Comparison of ENCODE assay signal across 21 cellular contexts in the genomic region with DNA sequence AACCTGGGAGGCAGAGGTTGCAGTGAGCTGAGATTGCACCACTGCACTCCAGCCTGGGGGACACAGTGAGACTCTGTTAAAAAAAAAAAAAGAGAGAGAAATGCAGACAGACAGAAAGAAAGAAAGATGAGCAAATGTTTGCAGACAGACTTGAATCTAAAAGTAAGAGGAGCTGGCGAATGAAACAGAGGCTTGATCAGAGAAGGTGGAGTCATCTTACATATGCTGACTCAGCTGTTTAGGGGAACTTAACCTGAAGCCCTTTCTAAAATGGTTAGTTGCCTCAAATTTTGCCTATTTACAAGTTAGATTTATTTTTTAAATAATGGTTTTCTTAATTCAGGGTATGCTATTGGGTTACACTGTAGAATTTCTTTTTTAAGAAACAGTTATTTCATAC. TPM values are rescaled to one million over a fixed set of nuclear protein-coding genes. Genes with fewer than 3 reads are reported as not detected.
DNase-seq lines count a peak whose midpoint lies in the region; ATAC-seq, FAIRE-seq and TF ChIP-seq lines count a peak whose summit lies in the region.
"Had no signal": no experiment of that assay in that cellular context is flagged by ENCODE, and none has a peak within 500 bp of the region (broad histone marks: within the 10 kb centered on the region; RNA-seq: fewer than 3 reads in every experiment).

No MANE protein-coding gene starts in this region.

- H2AFZ ChIP-seq in HepG2 (ENCODE audit: low read length) (no peak overlapping the region), K562 (ENCODE audit: low read depth, low read length) (no peak overlapping the region)
- H2AFZ ChIP-seq: GM23248 had no signal

- H3K9me3 ChIP-seq in HepG2 (ENCODE audit: low read length) (no peaks in the 10 kb centered on the region), right lobe of liver (no peaks in the 10 kb centered on the region), K562 (replicated peaks; ENCODE audit: control insufficient read depth, insufficient read depth, low read depth, low read length) (no peaks in the 10 kb centered on the region)

- peaks cover 0 to 2% of the 10 kb centered on the region in 2 experiments; a peak in 2 of 5 replicates for H3K36me3 ChIP-seq in HepG2 (replicated peaks in 1 of 2; ENCODE audit: control insufficient read depth in 1 of 2, insufficient read depth in 2 of 2, low read length in 2 of 2)
- no peaks in the 10 kb centered on the region for H3K36me3 ChIP-seq in right lobe of liver
- no peaks in the 10 kb centered on the region for H3K36me3 ChIP-seq in K562 (ENCODE audit: control insufficient read depth, insufficient read depth, low read length)

- H3K4me1 ChIP-seq in HepG2 (ENCODE audit: insufficient read depth, low read length) (peaks cover 47% of the 10 kb centered on the region), right lobe of liver (no peaks in the 10 kb centered on the region), K562 (replicated peaks in 1 of 2; ENCODE audit: control insufficient read depth in 2 of 2, insufficient read depth in 2 of 2, low read length in 2 of 2) (peaks cover 0 to 11% of the 10 kb centered on the region in 2 experiments; a peak in 3 of 5 replicates)

- TF ChIP-seq RAD21 in HepG2 (CRISPR knock-in tag; IDR thresholded peaks at IDR 0.05) (no peak), K562 (CRISPR knock-in tag; conservative IDR thresholded peaks at IDR 0.05 in 1 of 2, IDR thresholded peaks at IDR 0.05 in 1 of 2) (no peak)

- H4K20me1 ChIP-seq in HepG2 (ENCODE audit: insufficient read depth, low read length) (no peaks in the 10 kb centered on the region), K562 (replicated peaks; ENCODE audit: control insufficient read depth, insufficient read depth, low read length) (no peaks in the 10 kb centered on the region)

- intact Hi-C loops in HepG2 (cut with micrococcal nuclease; ENCODE audit: unreplicated experiment) (loop anchor here (5.0 kb wide), 1 partner anchor 33 kb away; no protein-coding TSS in a partner anchor), right lobe of liver (cut with DNase I) (no loop called here), K562 (cut with micrococcal nuclease) (loop anchor here (5.0 kb wide), 1 partner anchor 53 kb away; no protein-coding TSS in a partner anchor)

- in situ Hi-C loops in HepG2 (cut with HindIII; ENCODE audit: extremely low pct_ligation_motif_present, low pct_unique_long_range_greater_than_20kb) = no loop called here
- in situ Hi-C loops in K562 (cut with MboI) = no loop called here

- H3K27ac ChIP-seq in HepG2 (ENCODE audit: extremely low read length, insufficient read depth, low read length) (no peak overlapping the region), right lobe of liver (no peak overlapping the region), K562 (ENCODE audit: extremely low read depth, low read depth, low read length) (no peak overlapping the region)
- H3K27ac ChIP-seq: BLaER1 treated with 17β-estradiol and CSF1 and Interleukin-3, amounts not matched to agents 10 nM and 100 nM; GM23248 had no signal

- TF ChIP-seq EP300 in HepG2 (IDR thresholded peaks at IDR 0.05; ENCODE audit: low read depth in 2 of 2, low read length in 2 of 2) (no peak), HepG2 (CRISPR knock-in tag; IDR thresholded peaks at IDR 0.05; ENCODE audit: borderline replicate concordance) (no peak), K562 (IDR thresholded peaks at IDR 0.05; ENCODE audit: low read length) (no peak)

- 97% methylated on average over 1 of the region's 1 CpG for WGBS in HepG2 (ENCODE audit: low lambda C conversion rate)
- WGBS in right lobe of liver (ENCODE audit: insufficient coverage, low coverage, low lambda C conversion rate, missing lambda C conversion rate) = 78% methylated on average over 1 of the region's 1 CpG
- WGBS in K562 (ENCODE audit: insufficient coverage, low coverage, missing lambda C conversion rate) = 23% methylated on average over 1 of the region's 1 CpG

- H3K4me2 ChIP-seq in HepG2 (ENCODE audit: low read depth, low read length) (no peak overlapping the region), K562 (ENCODE audit: insufficient read depth, low read length) (no peak overlapping the region)
- H3K4me2 ChIP-seq: BLaER1 treated with 17β-estradiol and CSF1 and Interleukin-3, amounts not matched to agents 10 nM and 100 nM had no signal

- no peaks in the 10 kb centered on the region for H3K9me1 ChIP-seq in K562 (ENCODE audit: control insufficient read depth, insufficient read depth, low read length)

- H3K4me3 ChIP-seq in HepG2 (replicated peaks in 1 of 3; ENCODE audit: insufficient read depth in 1 of 3, low read depth in 2 of 3, low read length in 3 of 3) (no peak overlapping the region), right lobe of liver (no peak overlapping the region), K562 (no peak overlapping the region)
- H3K4me3 ChIP-seq: BLaER1 treated with 17β-estradiol and CSF1 and Interleukin-3, amounts not matched to agents 10 nM and 100 nM; GM12878; GM23248 had no signal

- TF ChIP-seq POLR2A in HepG2 (IDR thresholded peaks at IDR 0.05; ENCODE audit: insufficient read depth in 1 of 2, low read depth in 2 of 2, low read length in 2 of 2) (no peak), right lobe of liver (IDR thresholded peaks at IDR 0.05) (no peak), K562 (conservative IDR thresholded peaks at IDR 0.05) (no peak)

- FAIRE-seq in HepG2 (lab: Jason Lieb, UNC) = no peak
- FAIRE-seq in K562 (lab: Jason Lieb, UNC) = peak; percentile 29
- FAIRE-seq: GM12878, HTR-8/SVneo had no signal

- peaks cover 93% of the 10 kb centered on the region for H3K79me2 ChIP-seq in HepG2 (ENCODE audit: insufficient read depth, low read length)
- H3K79me2 ChIP-seq in K562 (ENCODE audit: control insufficient read depth, insufficient read depth, low read length) = no peaks in the 10 kb centered on the region; the same call in 2 of the 3 replicates

- BruUV-seq in HepG2 (replicated peaks; lab: Mats Ljungman, UMichigan) = no TSS peak
- no TSS peak for BruUV-seq in K562 (replicated peaks; lab: Mats Ljungman, UMichigan)

- CTCF ChIA-PET in HepG2 (lab: Yijun Ruan, JAX; ENCODE audit: low intra/inter-chr PET ratio, low total read pairs) = no interaction called here
- CTCF ChIA-PET in K562 (lab: Yijun Ruan, JAX; ENCODE audit: low intra/inter-chr PET ratio) = no interaction called here

- POLR2A ChIA-PET in HepG2 (lab: Yijun Ruan, JAX) (interaction anchor here (0.6 kb wide), 1 partner anchor 49 kb away, joined by 4 read pairs; no protein-coding TSS in a partner anchor), K562 (lab: Yijun Ruan, JAX) (interaction anchor here (0.6 to 1.1 kb wide), 3 partner anchors 31 to 1594 kb away, joined by 3 to 4 read pairs (median 3); no protein-coding TSS in a partner anchor)

- DNase-seq in HepG2 (ENCODE audit: low spot score) = no peak
- DNase-seq in right lobe of liver = no peak
- DNase-seq in K562 (ENCODE audit: extremely low read depth in 1 of 4, low spot score in 3 of 4) = peak in 1 of 4 experiments; percentile 17
- DNase-seq in iris pigment epithelial cell (ENCODE audit: low read depth) = peak; percentile 34
- DNase-seq in islet precursor cell = no peak
- DNase-seq: 8988T; Calu3; CD8-positive, alpha-beta T cell; DMS53; DND-41; EL; GM23248; H7; HFFc6 had no signal

- TF ChIP-seq CTCF in HepG2 (CRISPR knock-in tag; IDR thresholded peaks at IDR 0.05) (no peak), right lobe of liver (IDR thresholded peaks at IDR 0.05) (no peak), K562 (IDR thresholded peaks at IDR 0.05 in 2 of 3, conservative IDR thresholded peaks at IDR 0.05 in 1 of 3; ENCODE audit: insufficient read depth in 2 of 3, low read depth in 1 of 3, low read length in 3 of 3) (no peak)

- no peak for ATAC-seq in HepG2
- no peak for ATAC-seq in right lobe of liver
- ATAC-seq in K562 = no peak
- no peak for ATAC-seq in GM19324 (IDR thresholded peaks at IDR 0.05; ENCODE audit: low FRiP score, unreplicated experiment)
- ATAC-seq in HG03095 (IDR thresholded peaks at IDR 0.05; ENCODE audit: unreplicated experiment) = no peak
- ATAC-seq: CD8-positive, alpha-beta T cell; GM12878; HCT116 had no signal

- H3K9ac ChIP-seq in HepG2 (ENCODE audit: insufficient read depth, low read depth, low read length) (no peak overlapping the region), K562 (ENCODE audit: insufficient read depth in 1 of 2, low read depth in 2 of 2, low read length in 2 of 2) (no peak overlapping the region)
- H3K9ac ChIP-seq: BLaER1 treated with 17β-estradiol and CSF1 and Interleukin-3, amounts not matched to agents 10 nM and 100 nM; GM23248 had no signal

- no peaks in the 10 kb centered on the region for H3K27me3 ChIP-seq in HepG2 (ENCODE audit: control insufficient read depth in 1 of 2, insufficient read depth in 2 of 2, low read length in 2 of 2)
- H3K27me3 ChIP-seq in right lobe of liver = no peaks in the 10 kb centered on the region
- peaks cover 15 to 20% of the 10 kb centered on the region in 2 experiments for H3K27me3 ChIP-seq in K562 (ENCODE audit: control insufficient read depth in 2 of 2, insufficient read depth in 2 of 2, low read length in 2 of 2)

RNA-seq across cellular contexts. Expression of a gene that starts 5.4 kb away (rescaled TPM):
- total RNA-seq in HepG2 (2016; rRNA removed; fragmentation: Illumina TruSeq; extraction: Trizol) (17.8 and 21.5 TPM in 2 replicates), right lobe of liver (10 to 100 TPM in 4 of 6 experiments, 1 to 10 TPM in 2; 6.1 to 12.1 (median 10.3) TPM), K562 (2014; rRNA removed) (4.5 and 5.2 TPM in 2 replicates), K562 (2014; rRNA removed; fragmentation: Illumina TruSeq; extraction: Trizol) (2.8 and 3.3 TPM in 2 replicates), K562 (2015; rRNA removed; fragmentation: Illumina TruSeq; extraction: Trizol) (4.5 and 4.8 TPM in 2 replicates), K562 (2021) (7.7 and 8.2 TPM in 2 replicates)
- 4.7 and 5.7 TPM in 2 replicates for total RNA-seq in HepG2 (2016; cell fraction: cytosol; rRNA removed; fragmentation: Illumina TruSeq; extraction: Trizol; ENCODE audit: low read depth)
- total RNA-seq in HepG2 (2016; cell fraction: insoluble cytoplasmic fraction; rRNA removed; fragmentation: Illumina TruSeq; extraction: Trizol) = 14.6 and 21.5 TPM in 2 replicates
- total RNA-seq in HepG2 (2016; cell fraction: membrane; rRNA removed; fragmentation: Illumina TruSeq; extraction: Trizol) = 20.8 and 23.5 TPM in 2 replicates
- total RNA-seq in HepG2 (2016; cell fraction: nucleus; rRNA removed; fragmentation: Illumina TruSeq; extraction: Trizol) = 19.2 and 22.3 TPM in 2 replicates
- polyA plus RNA-seq in HepG2 (2011; rRNA removed) (34.7 and 37.7 TPM in 2 replicates), K562 (2011; rRNA removed) (7.8 and 14.2 TPM in 2 replicates), K562 (2014; fragmentation: Illumina TruSeq; extraction: Trizol) (6.9 and 7.3 TPM in 2 replicates), K562 (2014; fragmentation: Nextera tagmentation; extraction: Ambion mirVana) (under 1 TPM; 0.51 to 0.94 TPM), K562 (2014; rRNA removed) (5.3 and 5.7 TPM in 2 replicates)
- polyA plus RNA-seq in HepG2 (2011; cell fraction: cytosol; rRNA removed) = 36.5 and 41.2 TPM in 2 replicates
- 23.9 and 26.3 TPM in 2 replicates for polyA plus RNA-seq in HepG2 (2011; cell fraction: nucleus; rRNA removed)
- polyA plus RNA-seq in HepG2 (2012) = 30.7 and 50.8 TPM in 2 replicates
- polyA plus RNA-seq in HepG2 (2016; cell fraction: cytosol; fragmentation: Illumina TruSeq; extraction: Trizol; ENCODE audit: low read depth) = 4.7 and 5.3 TPM in 2 replicates
- 18.9 and 24.9 TPM in 2 replicates for polyA plus RNA-seq in HepG2 (2016; cell fraction: insoluble cytoplasmic fraction; fragmentation: Illumina TruSeq; extraction: Trizol; ENCODE audit: low read depth)
- 18.3 and 20.8 TPM in 2 replicates for polyA plus RNA-seq in HepG2 (2016; cell fraction: membrane; fragmentation: Illumina TruSeq; extraction: Trizol; ENCODE audit: low read depth)
- polyA plus RNA-seq in HepG2 (2016; cell fraction: nucleus; fragmentation: Illumina TruSeq; extraction: Trizol; ENCODE audit: insufficient read depth, low read depth) = 34.1 and 37.6 TPM in 2 replicates
- 0.02 and 41.8 TPM in 2 replicates for polyA minus RNA-seq in HepG2 (2011; rRNA and poly(A)+ RNA removed; ENCODE audit: low replicate concordance)
- 19.1 and 21.5 TPM in 2 replicates for polyA minus RNA-seq in HepG2 (2011; cell fraction: cytosol; rRNA and poly(A)+ RNA removed)
- 13.6 and 15.7 TPM in 2 replicates for polyA minus RNA-seq in HepG2 (2011; cell fraction: nucleus; rRNA and poly(A)+ RNA removed)
- 1.8 and 5.6 TPM in 2 replicates for total RNA-seq in K562 (2011; cell fraction: chromatin; rRNA removed; ENCODE audit: low replicate concordance)
- 2.9 and 5.2 TPM in 2 replicates for total RNA-seq in K562 (2011; cell fraction: nucleolus; rRNA removed)
- 3.8 and 6.3 TPM in 2 replicates for total RNA-seq in K562 (2011; cell fraction: nucleoplasm; rRNA removed)
- 10.2 and 16.3 TPM in 2 replicates for polyA plus RNA-seq in K562 (2011; cell fraction: cytosol; rRNA removed)
- polyA plus RNA-seq in K562 (2011; cell fraction: nucleus; rRNA removed) = 6.8 and 8.9 TPM in 2 replicates
- polyA plus RNA-seq in K562 (2012) = 9.1 and 10.0 TPM in 2 replicates
- 7.6 and 11.3 TPM in 2 replicates for polyA minus RNA-seq in K562 (2011; rRNA and poly(A)+ RNA removed)
- 7.3 and 11.0 TPM in 2 replicates for polyA minus RNA-seq in K562 (2011; cell fraction: cytosol; rRNA and poly(A)+ RNA removed)
- polyA minus RNA-seq in K562 (2011; cell fraction: nucleus; rRNA and poly(A)+ RNA removed) = 2.8 and 3.8 TPM in 2 replicates
- total RNA-seq: B cell had no signal

Comparison
In these comparisons a context has a peak if more than half of its experiments do, and no peak if none do; other contexts are left out.
1. intact Hi-C loops: an anchor here in HepG2 (5.0 kb wide) and K562 (5.0 kb wide); none called in right lobe of liver.